ENCODE assay signal across 1 cellular context in the genomic region with DNA sequence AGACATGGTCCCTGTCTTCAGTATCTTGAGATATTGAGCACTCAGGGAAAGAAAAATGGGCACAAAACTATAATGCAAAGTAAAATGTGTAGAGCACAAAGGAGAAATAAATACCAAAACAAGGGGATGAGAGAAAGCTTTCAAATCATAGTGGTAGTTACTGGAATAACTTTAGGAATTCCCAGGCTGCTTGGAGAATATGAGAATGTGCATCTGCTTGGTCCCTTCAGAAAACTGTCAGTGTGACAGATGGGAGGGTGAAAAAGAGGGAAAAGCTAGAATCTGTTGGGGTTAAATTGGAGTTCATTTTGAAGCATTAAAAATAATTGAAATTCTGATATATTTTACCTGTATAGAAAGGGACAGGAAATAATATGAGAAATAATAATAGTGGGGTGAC.
A peak's percentile ranks its signal among the peaks of the same experiment; 100 is the strongest.
TF ChIP-seq lines count a peak whose summit lies in the region.

No MANE protein-coding gene starts in this region.

TF ChIP-seq in K562, 482 proteins besides CTCF, POLR2A, EP300 and RAD21 (continued from another document):
- peak in 1 of 2 experiments; percentile 30 for TF ChIP-seq AFF1 (IDR thresholded peaks at IDR 0.05; ENCODE audit: low read depth in 1 of 2, partially characterized antibody in 2 of 2)
